In genomic region chr17:74447628-74448159, GRCh38 we compare ENCODE assay signal across 21 cellular contexts. TPM values are rescaled to one million over a fixed set of nuclear protein-coding genes. Genes with fewer than 3 reads are reported as not detected.
DNase-seq lines count a peak whose midpoint lies in the region; ATAC-seq and TF ChIP-seq lines count a peak whose summit lies in the region.
"Had no signal": no experiment of that assay in that cellular context is flagged by ENCODE, and none has a peak within 500 bp of the region (broad histone marks: within the 10 kb centered on the region; RNA-seq: fewer than 3 reads in every experiment).

No MANE protein-coding gene starts in this region.

- no peak for TF ChIP-seq POLR2A in gastrocnemius medialis (IDR thresholded peaks at IDR 0.05)

- H3K9ac ChIP-seq in BLaER1: no peak overlapping the region
- no peak overlapping the region for H3K9ac ChIP-seq in liver (ENCODE audit: low read depth in 1 of 2, low read length in 2 of 2)

- no peak overlapping the region for H3K4me3 ChIP-seq in BLaER1
- no peak overlapping the region for H3K4me3 ChIP-seq in liver (ENCODE audit: low read depth in 1 of 3, low read length in 3 of 3)
- peak overlapping the region in 1 of 4 donors; percentile 21 for H3K4me3 ChIP-seq in gastrocnemius medialis
- H3K4me3 ChIP-seq: lung, pancreas, skin epidermis, vagina had no signal

- peak overlapping the region; percentile 80 for H3K4me2 ChIP-seq in BLaER1

- H3K9me3 ChIP-seq in BLaER1: no peaks in the 10 kb centered on the region
- H3K9me3 ChIP-seq in liver (ENCODE audit: control insufficient read depth in 4 of 4, low read length in 3 of 4): no peaks in the 10 kb centered on the region
- no peaks in the 10 kb centered on the region for H3K9me3 ChIP-seq in gastrocnemius medialis
- H3K9me3 ChIP-seq: pancreas, vagina had no signal

- WGBS in liver: 46% methylated on average over 11 of the region's 11 CpGs

- intact Hi-C loops in gastrocnemius medialis (cut with DNase I; ENCODE audit: low total_unique reads) (loop anchor here (5.0 kb wide), 1 partner anchor 235 kb away; the partner anchor contains the start of gene TTYH2), head of caudate nucleus (cut with DNase I) (no loop called here)

- no peak for ATAC-seq in gastrocnemius medialis
- no peak for ATAC-seq in stimulated activated naive CD8-positive, alpha-beta T cell treated with anti-CD3 and anti-CD28 coated beads, Interleukin-15, Interleukin-2, amounts not matched to agents 100 U/mL and 50 U/mL, for 24 hours
- ATAC-seq: pancreas had no signal

- no peak overlapping the region for H3K27ac ChIP-seq in BLaER1
- peak overlapping the region; percentile 83 to 92 for H3K27ac ChIP-seq in liver (ENCODE audit: low read depth in 1 of 2, low read length in 2 of 2)
- H3K27ac ChIP-seq in gastrocnemius medialis: peak overlapping the region; percentile 92 to 98 (median 97)
- H3K27ac ChIP-seq: C4-2B had no signal

- TF ChIP-seq RAD21 in liver (IDR thresholded peaks at IDR 0.05): peak in 1 of 2 donors; percentile 29

- H3K27me3 ChIP-seq in BLaER1 (peaks cover 11% of the 10 kb centered on the region; the same call in 1 of the 2 replicates), liver (ENCODE audit: control insufficient read depth in 4 of 4, insufficient read depth in 4 of 4, low read length in 3 of 4) (no peaks in the 10 kb centered on the region), gastrocnemius medialis (no peaks in the 10 kb centered on the region)
- H3K27me3 ChIP-seq: pancreas, vagina had no signal

- TF ChIP-seq CTCF in liver (IDR thresholded peaks at IDR 0.05; ENCODE audit: low read depth, low read length, missing input control): no peak
- no peak for TF ChIP-seq CTCF in gastrocnemius medialis (IDR thresholded peaks at IDR 0.05 in 4 of 5, conservative IDR thresholded peaks at IDR 0.05 in 1 of 5)

- peak; percentile 26 for DNase-seq in cerebellar cortex (ENCODE audit: low spot score)
- DNase-seq in gastrocnemius medialis: peak in 1 of 2 donors; percentile 33
- no peak for DNase-seq in stimulated activated naive CD8-positive, alpha-beta T cell treated with anti-CD3 and anti-CD28 coated beads, Interleukin-15, Interleukin-2, amounts not matched to agents 100 U/mL and 50 U/mL, for 24 hours
- DNase-seq in NCI-H1105 treated with DMSO at 0.1 percent for 48 hours (lab: John Stamatoyannopoulos, UW): no peak
- no peak for DNase-seq in NCI-H510A (lab: John Stamatoyannopoulos, UW)
- DNase-seq in head of caudate nucleus: no peak
- DNase-seq: activated B cell treated with CpG ODN at 0.5 μM for 24 hours; activated CD8-positive, alpha-beta T cell treated with anti-CD3 and anti-CD28 coated beads for 36 hours; activated T-cell treated with anti-CD3 and anti-CD28 coated beads, Interleukin-2, amount 50 U/mL, for 1 hour; HCEC 1CT; NCI-H526; stimulated activated CD4-positive, alpha-beta T cell treated with anti-CD3 and anti-CD28 coated beads, Interleukin-4, amount 100 ng/mL, for 1 hour; T1000 had no signal

- peaks cover 69% of the 10 kb centered on the region for H3K4me1 ChIP-seq in BLaER1
- H3K4me1 ChIP-seq in liver (ENCODE audit: control insufficient read depth in 4 of 4, insufficient read depth in 4 of 4, low read length in 3 of 4): peaks cover 31 to 92% (median 80%) of the 10 kb centered on the region in 4 donors
- peaks cover 79 to 80% of the 10 kb centered on the region in 2 donors for H3K4me1 ChIP-seq in gastrocnemius medialis

- in situ Hi-C loops in gastrocnemius medialis (cut with MboI; ENCODE audit: low sequenced_read_pairs in 4 of 4): no loop called here

- no peaks in the 10 kb centered on the region for H4K20me1 ChIP-seq in BLaER1

- no peaks in the 10 kb centered on the region for H3K36me3 ChIP-seq in BLaER1
- peaks cover 0 to 2% (median 0%) of the 10 kb centered on the region in 4 donors for H3K36me3 ChIP-seq in liver (ENCODE audit: control insufficient read depth in 4 of 4, insufficient read depth in 3 of 4, low read depth in 1 of 4, low read length in 3 of 4)
- no peaks in the 10 kb centered on the region for H3K36me3 ChIP-seq in gastrocnemius medialis
- H3K36me3 ChIP-seq: vagina had no signal

TF ChIP-seq in liver, 16 proteins besides CTCF, POLR2A, EP300 and RAD21:
- TF ChIP-seq JUND (IDR thresholded peaks at IDR 0.05) (peak in 1 of 2 donors; percentile 21), FOXA1 (IDR thresholded peaks at IDR 0.05) (no peak), NR2F2 (IDR thresholded peaks at IDR 0.05) (no peak), FOXA2 (IDR thresholded peaks at IDR 0.05) (peak; percentile 71), RXRA (IDR thresholded peaks at IDR 0.05) (peak; percentile 91 to 92), GABPA (IDR thresholded peaks at IDR 0.05 in 1 of 2, conservative IDR thresholded peaks at IDR 0.05 in 1 of 2) (no peak), YY1 (IDR thresholded peaks at IDR 0.05) (peak; percentile 73), SP1 (IDR thresholded peaks at IDR 0.05) (peak; percentile 72), HNF4G (IDR thresholded peaks at IDR 0.05) (no peak), EGR1 (IDR thresholded peaks at IDR 0.05; ENCODE audit: low read depth in 2 of 2) (peak in 1 of 2 donors; percentile 20), HNF4A (conservative IDR thresholded peaks at IDR 0.05) (peak; percentile 47 to 68), TAF1 (conservative IDR thresholded peaks at IDR 0.05) (no peak)
- TF ChIP-seq, protein P1, sequence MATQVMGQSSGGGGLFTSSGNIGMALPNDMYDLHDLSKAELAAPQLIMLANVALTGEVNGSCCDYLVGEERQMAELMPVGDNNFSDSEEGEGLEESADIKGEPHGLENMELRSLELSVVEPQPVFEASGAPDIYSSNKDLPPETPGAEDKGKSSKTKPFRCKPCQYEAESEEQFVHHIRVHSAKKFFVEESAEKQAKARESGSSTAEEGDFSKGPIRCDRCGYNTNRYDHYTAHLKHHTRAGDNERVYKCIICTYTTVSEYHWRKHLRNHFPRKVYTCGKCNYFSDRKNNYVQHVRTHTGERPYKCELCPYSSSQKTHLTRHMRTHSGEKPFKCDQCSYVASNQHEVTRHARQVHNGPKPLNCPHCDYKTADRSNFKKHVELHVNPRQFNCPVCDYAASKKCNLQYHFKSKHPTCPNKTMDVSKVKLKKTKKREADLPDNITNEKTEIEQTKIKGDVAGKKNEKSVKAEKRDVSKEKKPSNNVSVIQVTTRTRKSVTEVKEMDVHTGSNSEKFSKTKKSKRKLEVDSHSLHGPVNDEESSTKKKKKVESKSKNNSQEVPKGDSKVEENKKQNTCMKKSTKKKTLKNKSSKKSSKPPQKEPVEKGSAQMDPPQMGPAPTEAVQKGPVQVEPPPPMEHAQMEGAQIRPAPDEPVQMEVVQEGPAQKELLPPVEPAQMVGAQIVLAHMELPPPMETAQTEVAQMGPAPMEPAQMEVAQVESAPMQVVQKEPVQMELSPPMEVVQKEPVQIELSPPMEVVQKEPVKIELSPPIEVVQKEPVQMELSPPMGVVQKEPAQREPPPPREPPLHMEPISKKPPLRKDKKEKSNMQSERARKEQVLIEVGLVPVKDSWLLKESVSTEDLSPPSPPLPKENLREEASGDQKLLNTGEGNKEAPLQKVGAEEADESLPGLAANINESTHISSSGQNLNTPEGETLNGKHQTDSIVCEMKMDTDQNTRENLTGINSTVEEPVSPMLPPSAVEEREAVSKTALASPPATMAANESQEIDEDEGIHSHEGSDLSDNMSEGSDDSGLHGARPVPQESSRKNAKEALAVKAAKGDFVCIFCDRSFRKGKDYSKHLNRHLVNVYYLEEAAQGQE (IDR thresholded peaks at IDR 0.05): no peak
- TF ChIP-seq, protein P2, sequence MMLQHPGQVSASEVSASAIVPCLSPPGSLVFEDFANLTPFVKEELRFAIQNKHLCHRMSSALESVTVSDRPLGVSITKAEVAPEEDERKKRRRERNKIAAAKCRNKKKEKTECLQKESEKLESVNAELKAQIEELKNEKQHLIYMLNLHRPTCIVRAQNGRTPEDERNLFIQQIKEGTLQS (IDR thresholded peaks at IDR 0.05): no peak
- TF ChIP-seq, protein P3, sequence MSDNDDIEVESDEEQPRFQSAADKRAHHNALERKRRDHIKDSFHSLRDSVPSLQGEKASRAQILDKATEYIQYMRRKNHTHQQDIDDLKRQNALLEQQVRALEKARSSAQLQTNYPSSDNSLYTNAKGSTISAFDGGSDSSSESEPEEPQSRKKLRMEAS (IDR thresholded peaks at IDR 0.05): peak; percentile 44
- TF ChIP-seq, protein P4, sequence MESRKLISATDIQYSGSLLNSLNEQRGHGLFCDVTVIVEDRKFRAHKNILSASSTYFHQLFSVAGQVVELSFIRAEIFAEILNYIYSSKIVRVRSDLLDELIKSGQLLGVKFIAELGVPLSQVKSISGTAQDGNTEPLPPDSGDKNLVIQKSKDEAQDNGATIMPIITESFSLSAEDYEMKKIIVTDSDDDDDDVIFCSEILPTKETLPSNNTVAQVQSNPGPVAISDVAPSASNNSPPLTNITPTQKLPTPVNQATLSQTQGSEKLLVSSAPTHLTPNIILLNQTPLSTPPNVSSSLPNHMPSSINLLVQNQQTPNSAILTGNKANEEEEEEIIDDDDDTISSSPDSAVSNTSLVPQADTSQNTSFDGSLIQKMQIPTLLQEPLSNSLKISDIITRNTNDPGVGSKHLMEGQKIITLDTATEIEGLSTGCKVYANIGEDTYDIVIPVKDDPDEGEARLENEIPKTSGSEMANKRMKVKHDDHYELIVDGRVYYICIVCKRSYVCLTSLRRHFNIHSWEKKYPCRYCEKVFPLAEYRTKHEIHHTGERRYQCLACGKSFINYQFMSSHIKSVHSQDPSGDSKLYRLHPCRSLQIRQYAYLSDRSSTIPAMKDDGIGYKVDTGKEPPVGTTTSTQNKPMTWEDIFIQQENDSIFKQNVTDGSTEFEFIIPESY (IDR thresholded peaks at IDR 0.05): no peak

RNA-seq across cellular contexts. Expression of gene GPRC5C, which starts 15.8 kb away (rescaled TPM):
- total RNA-seq in liver (10 to 100 TPM; 34.2 to 86.3 TPM), gastrocnemius medialis (100 to 1,000 TPM in 3 of 4 donors, 10 to 100 TPM in 1; 80.4 to 138 (median 127) TPM)
- 100 to 1,000 TPM; 153 to 195 TPM for polyA plus RNA-seq in liver
- total RNA-seq: A673 had no signal

RNA-seq across cellular contexts. Expression of gene CD300A, which starts 18.7 kb away (rescaled TPM):
- total RNA-seq in liver (10 to 100 TPM in 1 of 2 donors, 1 to 10 TPM in 1; 9.0 to 11.5 TPM), gastrocnemius medialis (1 to 10 TPM in 2 of 4 donors, not detected in 2; 1.4 to 2.5 TPM)
- 1 to 10 TPM; 2.2 to 7.0 TPM for polyA plus RNA-seq in liver
- total RNA-seq: A673 had no signal
